ENCODE assay signal across 1 cellular context in genomic region chr12:123633379-123634141, GRCh38.
TF ChIP-seq lines count a peak whose summit lies in the region.

Gene EIF2B1, minus strand, starts transcription at chr12:123633686. Its CDS starts 129 bp downstream, at chr12:123633557.
Gene GTF2H3, plus strand, starts transcription at chr12:123633829. Its CDS starts 31 bp downstream, at chr12:123633860.

TF ChIP-seq in HepG2, 621 proteins besides CTCF, POLR2A, EP300 and RAD21 (continued from another document and continues in another):
- no peak for TF ChIP-seq AHDC1 (CRISPR knock-in tag; IDR thresholded peaks at IDR 0.05; ENCODE audit: borderline replicate concordance)
- no peak for TF ChIP-seq ZNF253 (CRISPR knock-in tag; IDR thresholded peaks at IDR 0.05; ENCODE audit: borderline replicate concordance)
- no peak for TF ChIP-seq ZNF740 (CRISPR knock-in tag; IDR thresholded peaks at IDR 0.05)
- TF ChIP-seq NCOA1 (CRISPR knock-in tag; IDR thresholded peaks at IDR 0.05) = peak; percentile 25; the same call in 1 of the 2 replicates
- peak; percentile 75; the same call in 1 of the 2 replicates for TF ChIP-seq MIXL1 (CRISPR knock-in tag; IDR thresholded peaks at IDR 0.05)
- TF ChIP-seq ZZZ3 (CRISPR knock-in tag; IDR thresholded peaks at IDR 0.05; ENCODE audit: borderline replicate concordance) = peak; percentile 94; the same call in 1 of the 2 replicates
- no peak for TF ChIP-seq ZNF652 (CRISPR knock-in tag; IDR thresholded peaks at IDR 0.05; ENCODE audit: borderline replicate concordance, low read depth)
- TF ChIP-seq ZNF552 (CRISPR knock-in tag; IDR thresholded peaks at IDR 0.05; ENCODE audit: borderline replicate concordance) = peak; percentile 79; the same call in 1 of the 2 replicates
- no peak for TF ChIP-seq ZNF644 (CRISPR knock-in tag; IDR thresholded peaks at IDR 0.05; ENCODE audit: low read depth)
- TF ChIP-seq DBP (CRISPR knock-in tag; IDR thresholded peaks at IDR 0.05; ENCODE audit: not compliant biosample characterization) = no peak
- TF ChIP-seq ZGPAT (CRISPR knock-in tag; IDR thresholded peaks at IDR 0.05) = peak; percentile 93; the same call in 1 of the 2 replicates
- peak; percentile 87; the same call in 1 of the 2 replicates for TF ChIP-seq ELF4 (CRISPR knock-in tag; IDR thresholded peaks at IDR 0.05; ENCODE audit: borderline replicate concordance)
- peak; percentile 85 for TF ChIP-seq ZSCAN31 (CRISPR knock-in tag; IDR thresholded peaks at IDR 0.05; ENCODE audit: low read depth)
- no peak for TF ChIP-seq HNF1A (IDR thresholded peaks at IDR 0.05; ENCODE audit: low read depth)
- TF ChIP-seq HNF1A (CRISPR knock-in tag; IDR thresholded peaks at IDR 0.05; ENCODE audit: borderline replicate concordance) = peak; percentile 92
- TF ChIP-seq ZNF710 (CRISPR knock-in tag; IDR thresholded peaks at IDR 0.05; ENCODE audit: borderline replicate concordance) = no peak
- TF ChIP-seq ZNF792 (CRISPR knock-in tag; IDR thresholded peaks at IDR 0.05) = peak; percentile 72
- TF ChIP-seq KMT2A (CRISPR knock-in tag; IDR thresholded peaks at IDR 0.05) = peak; percentile 94
- no peak; the same call in 1 of the 2 replicates for TF ChIP-seq GPN1 (CRISPR knock-in tag; IDR thresholded peaks at IDR 0.05; ENCODE audit: borderline replicate concordance)
- peak; percentile 87; the same call in 1 of the 2 replicates for TF ChIP-seq ERF (CRISPR knock-in tag; IDR thresholded peaks at IDR 0.05)
- peak; percentile 96 for TF ChIP-seq ZNF788 (CRISPR knock-in tag; IDR thresholded peaks at IDR 0.05; ENCODE audit: borderline replicate concordance)
- TF ChIP-seq CC2D1A (CRISPR knock-in tag; IDR thresholded peaks at IDR 0.05) = no peak
- TF ChIP-seq JUN (CRISPR knock-in tag; IDR thresholded peaks at IDR 0.05) = peak; percentile 58; the same call in 1 of the 2 replicates
- 0 out of 2 replicates have a peak, but pooled peaks have one; percentile 51 for TF ChIP-seq ZNF773 (CRISPR knock-in tag; IDR thresholded peaks at IDR 0.05; ENCODE audit: borderline replicate concordance)
- peak; percentile 90 for TF ChIP-seq BHLHE40 (IDR thresholded peaks at IDR 0.05; ENCODE audit: low read length)
- TF ChIP-seq CCAR2 (optimal IDR thresholded peaks at IDR 0.05; ENCODE audit: low read depth, low read length) = no peak
- peak; percentile 91 for TF ChIP-seq PITX1 (CRISPR knock-in tag; IDR thresholded peaks at IDR 0.05)
- no peak; the same call in 1 of the 2 replicates for TF ChIP-seq TP53 (CRISPR knock-in tag; conservative IDR thresholded peaks at IDR 0.05)
- peak; percentile 88; the same call in 1 of the 2 replicates for TF ChIP-seq NFKB2 (CRISPR knock-in tag; IDR thresholded peaks at IDR 0.05; ENCODE audit: borderline replicate concordance)
- 0 out of 2 replicates have a peak, but pooled peaks have one; percentile 61 for TF ChIP-seq PRDM10 (CRISPR knock-in tag; IDR thresholded peaks at IDR 0.05; ENCODE audit: low read depth)
- peak; percentile 81 for TF ChIP-seq CBX1 (IDR thresholded peaks at IDR 0.05; ENCODE audit: low read depth)
- TF ChIP-seq ZNF331 (CRISPR knock-in tag; IDR thresholded peaks at IDR 0.05) = peak; percentile 74
- peak; percentile 72; the same call in 1 of the 2 replicates for TF ChIP-seq ZNF225 (CRISPR knock-in tag; IDR thresholded peaks at IDR 0.05)
- no peak; the same call in 1 of the 2 replicates for TF ChIP-seq ZNF362 (CRISPR knock-in tag; IDR thresholded peaks at IDR 0.05; ENCODE audit: borderline replicate concordance)
- no peak for TF ChIP-seq CAMTA2 (CRISPR knock-in tag; IDR thresholded peaks at IDR 0.05; ENCODE audit: borderline replicate concordance)
